18 cellular contexts compared by ENCODE assay signal in genomic region chr1:215128514-215128913, GRCh38. TPM values are rescaled to one million over a fixed set of nuclear protein-coding genes. Genes with fewer than 3 reads are reported as not detected.
"Had no signal": no experiment of that assay in that cellular context is flagged by ENCODE, and none has a peak within 500 bp of the region (broad histone marks: within the 10 kb centered on the region; RNA-seq: fewer than 3 reads in every experiment).

No MANE protein-coding gene starts in this region.

- H3K27me3 ChIP-seq: cardiac muscle cell, gastrocnemius medialis, heart right ventricle, sigmoid colon had no signal

- DNase-seq: activated CD4-positive, alpha-beta T cell treated with anti-CD3 and anti-CD28 coated beads, Interleukin-2, amount 10 ng/mL, durations not matched to agents 7 days and 5 days; activated CD4-positive, CD25-positive, alpha-beta regulatory T cell; activated CD8-positive, alpha-beta memory T cell treated with anti-CD3 and anti-CD28 coated beads for 24 hours; activated naive CD4-positive, alpha-beta T cell treated with Interleukin-2 at 50 U/mL for 16 hours; activated naive CD8-positive, alpha-beta T cell treated with anti-CD3 and anti-CD28 coated beads, Interleukin-2, amount 50 U/mL, for 24 hours; gastrocnemius medialis; heart right ventricle; islet precursor cell; left ventricle myocardium inferior; mesendoderm; nephron progenitor cell; sigmoid colon; stimulated activated CD4-positive, alpha-beta T cell treated with anti-CD3 and anti-CD28 coated beads, Interleukin-2, amount 100 ng/mL, for 48 hours; stimulated activated naive CD4-positive, alpha-beta T cell treated with Interleukin-2 at 50 U/mL for 16 hours; trophoblast cell had no signal

- H3K4me1 ChIP-seq: gastrocnemius medialis, heart right ventricle, left ventricle myocardium inferior, sigmoid colon had no signal

- H3K9me3 ChIP-seq: gastrocnemius medialis, heart right ventricle, left ventricle myocardium inferior, sigmoid colon had no signal

- H3K36me3 ChIP-seq: cardiac muscle cell, gastrocnemius medialis, heart right ventricle, left ventricle myocardium inferior, sigmoid colon had no signal

- H3K4me3 ChIP-seq: cardiac muscle cell, gastrocnemius medialis, heart right ventricle, left ventricle myocardium inferior, sigmoid colon had no signal

- ATAC-seq: activated naive CD8-positive, alpha-beta T cell treated with anti-CD3 and anti-CD28 coated beads, Interleukin-2, amount 50 U/mL, for 24 hours; gastrocnemius medialis; heart right ventricle had no signal

- H3K27ac ChIP-seq: cardiac muscle cell, gastrocnemius medialis, heart right ventricle, left ventricle myocardium inferior, sigmoid colon had no signal

RNA-seq across cellular contexts. Expression of gene KCNK2, which starts 46.0 kb away (rescaled TPM):
- total RNA-seq: activated CD4-positive, alpha-beta T cell treated with anti-CD3 and anti-CD28 coated beads, Interleukin-2, amount 10 ng/mL, durations not matched to agents 7 days and 5 days; cardiac muscle cell; osteocyte; pulmonary artery endothelial cell had no signal
